26 cellular contexts compared by ENCODE assay signal in genomic region chr5:129768715-129769114, GRCh38. TPM values are rescaled to one million over a fixed set of nuclear protein-coding genes. Genes with fewer than 3 reads are reported as not detected.
"Had no signal": no experiment of that assay in that cellular context is flagged by ENCODE, and none has a peak within 500 bp of the region (broad histone marks: within the 10 kb centered on the region; RNA-seq: fewer than 3 reads in every experiment).

No MANE protein-coding gene starts in this region.

- DNase-seq: activated CD4-positive, alpha-beta T cell treated with anti-CD3 and anti-CD28 coated beads for 36 hours; activated CD4-positive, CD25-positive, alpha-beta regulatory T cell; activated CD8-positive, alpha-beta memory T cell treated with anti-CD3 and anti-CD28 coated beads, Interleukin-2, amount 10 ng/mL, durations not matched to agents 7 days and 5 days; activated CD8-positive, alpha-beta T cell treated with anti-CD3 and anti-CD28 coated beads, Interleukin-2, amount 10 ng/mL, durations not matched to agents 7 days and 5 days; activated naive CD8-positive, alpha-beta T cell treated with anti-CD3 and anti-CD28 coated beads, Interleukin-2, amount 50 U/mL, for 24 hours; activated T-cell treated with anti-CD3 and anti-CD28 coated beads, Interleukin-2, amount 50 U/mL, for 48 hours; cortex of kidney; heart right ventricle; kidney glomerular epithelial cell; left lung; lower lobe of right lung; mesenchymal stem cell; posterior cingulate gyrus; stimulated activated CD4-positive, alpha-beta T cell treated with anti-CD3 and anti-CD28 coated beads, Interleukin-4, amount 100 ng/mL, for 24 hours; trophoblast cell had no signal

- H3K4me1 ChIP-seq: foreskin keratinocyte, left lung, lower lobe of right lung had no signal

- H3K4me3 ChIP-seq: heart right ventricle, left lung, lower lobe of right lung, skin epidermis, thoracic aorta had no signal

- H3K27me3 ChIP-seq: foreskin keratinocyte, left lung had no signal

- H3K36me3 ChIP-seq: heart right ventricle, left lung, lower lobe of right lung, thoracic aorta had no signal

- H3K27ac ChIP-seq: foreskin keratinocyte, heart right ventricle, left lung, lower lobe of right lung, skin epidermis, thoracic aorta had no signal

- H3K9me3 ChIP-seq: heart right ventricle, left lung, lower lobe of right lung, thoracic aorta had no signal

RNA-seq across cellular contexts. Expression of gene MINAR2, which starts 20.8 kb away (rescaled TPM):
- total RNA-seq: activated CD4-positive, alpha-beta T cell treated with anti-CD3 and anti-CD28 coated beads for 36 hours; activated CD8-positive, alpha-beta memory T cell treated with anti-CD3 and anti-CD28 coated beads, Interleukin-2, amount 10 ng/mL, durations not matched to agents 7 days and 5 days; activated CD8-positive, alpha-beta T cell treated with anti-CD3 and anti-CD28 coated beads, Interleukin-2, amount 10 ng/mL, durations not matched to agents 7 days and 5 days; activated T-helper 2 cell treated with anti-CD3 and anti-CD28 coated beads, Interferon-gamma antibody, Interleukin-2, Interleukin-4, amounts not matched to agents 10 μg/mL and 5 μg/mL and 100 μg/mL, durations not matched to agents 14 hours and 24 hours and 36 hours; chondrocyte; esophagus mucosa; foreskin keratinocyte; glomerular endothelial cell; heart right ventricle; left lung; lower lobe of right lung; mucosa of gallbladder; osteoblast; sciatic nerve; subcutaneous adipose tissue had no signal
- polyA plus RNA-seq: foreskin keratinocyte had no signal
